1 cellular context compared by ENCODE assay signal in the genomic region with DNA sequence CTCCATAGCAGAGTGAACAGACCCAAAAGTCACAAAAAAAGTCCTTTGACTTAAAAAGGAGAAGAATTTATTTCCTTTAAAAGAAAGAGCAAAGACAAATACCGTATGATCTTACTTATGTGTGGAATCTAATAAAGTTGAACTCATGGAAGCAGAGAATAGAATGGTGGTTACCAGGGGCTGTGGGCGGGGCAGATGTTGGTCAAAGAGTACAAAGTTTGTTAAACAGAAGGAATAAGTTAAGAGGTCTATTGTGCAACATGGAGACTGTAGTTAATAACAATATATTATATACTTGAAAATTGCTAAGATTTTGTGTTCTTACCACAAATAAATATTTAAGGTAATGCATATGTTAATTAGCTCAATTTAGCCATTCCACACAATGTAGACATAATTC.
TF ChIP-seq lines count a peak whose summit lies in the region.

No MANE protein-coding gene starts in this region.

TF ChIP-seq in HepG2, 621 proteins besides CTCF, POLR2A, EP300 and RAD21:
- TF ChIP-seq CEBPB (IDR thresholded peaks at IDR 0.05; ENCODE audit: borderline replicate concordance, low read depth, low read length) (0 out of 2 replicates have a peak, but pooled peaks have one; percentile 29), ZNF644 (CRISPR knock-in tag; IDR thresholded peaks at IDR 0.05; ENCODE audit: low read depth) (0 out of 2 replicates have a peak, but pooled peaks have one; percentile 13), YEATS2 (CRISPR knock-in tag; IDR thresholded peaks at IDR 0.05; ENCODE audit: borderline replicate concordance) (no peak), ZNF569 (CRISPR knock-in tag; IDR thresholded peaks at IDR 0.05; ENCODE audit: borderline replicate concordance) (no peak), SIN3A (IDR thresholded peaks at IDR 0.05; ENCODE audit: borderline replicate concordance, low read depth, low read length) (no peak), TCF7L2 (IDR thresholded peaks at IDR 0.05; ENCODE audit: low read depth, low read length) (no peak), SCMH1 (CRISPR knock-in tag; IDR thresholded peaks at IDR 0.05; ENCODE audit: borderline replicate concordance) (no peak), CEBPG (CRISPR knock-in tag; IDR thresholded peaks at IDR 0.05) (0 out of 2 replicates have a peak, but pooled peaks have one; percentile 33), ZNF709 (CRISPR knock-in tag; IDR thresholded peaks at IDR 0.05) (no peak), SP5 (CRISPR knock-in tag; IDR thresholded peaks at IDR 0.05; ENCODE audit: borderline replicate concordance, low read depth) (peak; percentile 64; the same call in 1 of the 2 replicates)
